ENCODE assay signal across 13 cellular contexts in the genomic region with DNA sequence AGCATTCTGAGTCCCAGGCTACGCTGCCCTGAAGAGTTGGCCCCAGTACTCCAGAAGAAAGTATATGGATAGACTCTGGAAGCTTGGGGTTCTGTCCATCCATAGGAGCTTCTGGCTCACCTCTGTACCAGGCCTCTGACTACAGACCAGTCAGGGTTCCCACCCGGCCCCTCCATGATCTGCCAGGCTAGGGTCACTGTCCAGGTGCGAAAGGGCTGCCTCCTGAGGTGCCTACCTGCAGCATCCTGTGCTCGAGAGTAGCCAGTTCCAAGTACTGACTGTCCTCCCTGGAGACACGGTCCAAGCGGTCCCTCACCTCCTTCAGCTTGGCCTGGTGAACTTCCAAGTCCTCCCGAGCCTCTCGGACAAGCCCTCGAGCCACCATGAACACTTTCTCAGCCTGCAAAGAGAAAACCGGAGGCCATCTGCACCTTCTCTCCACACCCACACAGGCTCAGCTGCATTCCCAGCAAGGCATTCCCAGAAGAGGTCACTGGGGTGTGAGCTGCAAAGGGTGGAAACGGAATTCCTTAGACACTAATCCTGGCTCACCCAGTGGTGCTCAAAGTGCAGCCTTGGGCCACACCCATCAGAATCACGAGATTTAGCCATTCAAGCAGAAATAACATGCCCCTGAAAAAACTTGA. TPM values are rescaled to one million over a fixed set of nuclear protein-coding genes. Genes with fewer than 3 reads are reported as not detected.
DNase-seq lines count a peak whose midpoint lies in the region; ATAC-seq and TF ChIP-seq lines count a peak whose summit lies in the region.
"Had no signal": no experiment of that assay in that cellular context is flagged by ENCODE, and none has a peak within 500 bp of the region (broad histone marks: within the 10 kb centered on the region; RNA-seq: fewer than 3 reads in every experiment).

No MANE protein-coding gene starts in this region.

- H3K9me3 Mint-ChIP-seq in Caco-2 (ENCODE audit: unreplicated experiment) (no peaks in the 10 kb centered on the region), progenitor cell of endocrine pancreas (ENCODE audit: low read depth) (no peaks in the 10 kb centered on the region)
- H3K9me3 Mint-ChIP-seq: stimulated activated naive CD8-positive, alpha-beta T cell treated with anti-CD3 and anti-CD28 coated beads, Interleukin-15, amount 100 ng/mL, for 72 hours had no signal

- TF ChIP-seq CTCF in Caco-2 (IDR thresholded peaks at IDR 0.05; ENCODE audit: insufficient read depth in 1 of 2, low read depth in 1 of 2, low read length in 1 of 2, severe bottlenecking in 1 of 2, unreplicated experiment in 1 of 2) (no peak), gastroesophageal sphincter (IDR thresholded peaks at IDR 0.05) (no peak), progenitor cell of endocrine pancreas (IDR thresholded peaks at IDR 0.05; ENCODE audit: unreplicated experiment) (no peak), ascending aorta (IDR thresholded peaks at IDR 0.05) (no peak)

- TSS peak; percentile 92 for BruUV-seq in Caco-2 (replicated peaks; lab: Mats Ljungman, UMichigan)

- H3K9me3 ChIP-seq in Caco-2 (no peaks in the 10 kb centered on the region), gastroesophageal sphincter (no peaks in the 10 kb centered on the region), ascending aorta (no peaks in the 10 kb centered on the region)

- intact Hi-C loops in Caco-2 (cut with micrococcal nuclease; ENCODE audit: unreplicated experiment), result no loop called here
- intact Hi-C loops in ascending aorta (cut with DNase I), result no loop called here

- H3K27me3 Mint-ChIP-seq in Caco-2 (ENCODE audit: insufficient read depth, unreplicated experiment) (no peaks in the 10 kb centered on the region), progenitor cell of endocrine pancreas (no peaks in the 10 kb centered on the region)

- H3K36me3 ChIP-seq in Caco-2 (ENCODE audit: control insufficient read depth, insufficient read depth, low read length) (peaks cover 4% of the 10 kb centered on the region; the same call in 1 of the 2 replicates), gastroesophageal sphincter (peaks cover 0 to 13% of the 10 kb centered on the region in 2 donors), ascending aorta (peaks cover 0 to 11% of the 10 kb centered on the region in 2 donors)

- peak overlapping the region; percentile 57 for H3K4me3 ChIP-seq in Caco-2 (ENCODE audit: low read depth, low read length)
- peak overlapping the region in 1 of 2 donors; percentile 15 for H3K4me3 ChIP-seq in gastroesophageal sphincter
- H3K4me3 ChIP-seq in ascending aorta, result no peak overlapping the region

- H3K27me3 ChIP-seq in Caco-2 (replicated peaks; ENCODE audit: control insufficient read depth, insufficient read depth, low read length) (no peaks in the 10 kb centered on the region), gastroesophageal sphincter (no peaks in the 10 kb centered on the region), ascending aorta (no peaks in the 10 kb centered on the region)

- TF ChIP-seq EP300 in gastroesophageal sphincter (IDR thresholded peaks at IDR 0.05), result no peak

- peak; percentile 43 for ATAC-seq in gastroesophageal sphincter
- ATAC-seq in GM19395 (IDR thresholded peaks at IDR 0.05; ENCODE audit: unreplicated experiment), result no peak
- ATAC-seq in GM19328 (IDR thresholded peaks at IDR 0.05; ENCODE audit: unreplicated experiment), result no peak
- ATAC-seq: stimulated activated naive CD8-positive, alpha-beta T cell treated with anti-CD3 and anti-CD28 coated beads, Interleukin-15, amount 100 ng/mL, for 72 hours had no signal

- TF ChIP-seq POLR2A in gastroesophageal sphincter (IDR thresholded peaks at IDR 0.05), result no peak

- peaks cover 57% of the 10 kb centered on the region for H3K4me1 ChIP-seq in Caco-2
- H3K4me1 ChIP-seq in gastroesophageal sphincter, result peaks cover 6 to 58% (median 28%) of the 10 kb centered on the region in 3 donors
- peaks cover 0 to 9% of the 10 kb centered on the region in 2 donors for H3K4me1 ChIP-seq in ascending aorta

- CTCF ChIA-PET in Caco-2 (lab: Charles Lee), result interaction anchor here (0.8 to 6.2 kb wide), 8 partner anchors 10 to 160 kb away, joined by 3 to 405 read pairs (median 4); a partner anchor contains a TSS

- POLR2A ChIA-PET in Caco-2 (lab: Charles Lee), result interaction anchor here (0.5 to 2.3 kb wide), 6 partner anchors 10 to 556 kb away, joined by 3 to 20 read pairs (median 6); a partner anchor contains a TSS

- H3K27ac Mint-ChIP-seq in Caco-2 (ENCODE audit: unreplicated experiment) (no peak overlapping the region), progenitor cell of endocrine pancreas (peak overlapping the region; percentile 19)
- H3K27ac Mint-ChIP-seq: stimulated activated naive CD8-positive, alpha-beta T cell treated with anti-CD3 and anti-CD28 coated beads, Interleukin-15, amount 100 ng/mL, for 72 hours had no signal

- H3K4me3 Mint-ChIP-seq in Caco-2 (ENCODE audit: unreplicated experiment) (peak overlapping the region; percentile 78), progenitor cell of endocrine pancreas (ENCODE audit: low read depth) (no peak overlapping the region)
- H3K4me3 Mint-ChIP-seq: stimulated activated naive CD8-positive, alpha-beta T cell treated with anti-CD3 and anti-CD28 coated beads, Interleukin-15, amount 100 ng/mL, for 72 hours had no signal

- WGBS in gastroesophageal sphincter (ENCODE audit: low coverage in 1 of 2), 2 donors, result 35 to 40% methylated on average over 1 to 9 of the region's 12 CpGs

- peak overlapping the region; percentile 69 to 99 (median 92) for H3K27ac ChIP-seq in gastroesophageal sphincter
- peak overlapping the region in 1 of 2 donors; percentile 62 for H3K27ac ChIP-seq in ascending aorta

- peak; percentile 88 to 93 for DNase-seq in Caco-2
- peak; percentile 50 for DNase-seq in SW480 (ENCODE audit: low spot score)
- no peak for DNase-seq in progenitor cell of endocrine pancreas (ENCODE audit: low spot score, unreplicated experiment)
- no peak for DNase-seq in ascending aorta (ENCODE audit: low spot score in 2 of 2)
- DNase-seq in DMS 273 (lab: John Stamatoyannopoulos, UW; ENCODE audit: unreplicated experiment), result no peak
- DNase-seq: central memory CD4-positive, alpha-beta T cell; NCI-H2081 treated with DMSO at 0.1 percent for 48 hours; SHP77; stimulated activated naive CD8-positive, alpha-beta T cell treated with anti-CD3 and anti-CD28 coated beads, Interleukin-15, amount 100 ng/mL, for 72 hours had no signal

- H3K4me1 Mint-ChIP-seq in Caco-2 (ENCODE audit: low read depth, unreplicated experiment) (peaks cover 34% of the 10 kb centered on the region), progenitor cell of endocrine pancreas (ENCODE audit: low read depth) (peaks cover 22% of the 10 kb centered on the region)

- peaks cover 51% of the 10 kb centered on the region for H3K36me3 Mint-ChIP-seq in Caco-2 (ENCODE audit: insufficient read depth, unreplicated experiment)
- H3K36me3 Mint-ChIP-seq in progenitor cell of endocrine pancreas (ENCODE audit: insufficient read depth), result peaks cover 3% of the 10 kb centered on the region
- H3K36me3 Mint-ChIP-seq: CD4-positive, CD25-positive, alpha-beta regulatory T cell had no signal

RNA-seq across cellular contexts. Expression of a gene that starts 3.7 kb away (rescaled TPM):
- total RNA-seq in Caco-2 (2022) (149 and 164 TPM in 2 replicates), gastroesophageal sphincter (100 to 1,000 TPM; 125 to 186 (median 147) TPM), progenitor cell of endocrine pancreas (535 and 543 TPM in 2 replicates), ascending aorta (160 TPM)

RNA-seq across cellular contexts. Expression of a gene that starts 6.3 kb away (rescaled TPM):
- total RNA-seq in Caco-2 (2022) (48.9 and 59.5 TPM in 2 replicates), gastroesophageal sphincter (10 to 100 TPM; 10.2 to 32.6 (median 26.3) TPM), progenitor cell of endocrine pancreas (11.4 and 13.2 TPM in 2 replicates), ascending aorta (19.3 TPM)

RNA-seq across cellular contexts. Expression of a gene that starts 6.5 kb away (rescaled TPM):
- total RNA-seq in Caco-2 (2022) (205 and 227 TPM in 2 replicates), gastroesophageal sphincter (100 to 1,000 TPM; 200 to 329 (median 260) TPM), progenitor cell of endocrine pancreas (236 and 253 TPM in 2 replicates), ascending aorta (142 TPM)

RNA-seq across cellular contexts. Expression of a gene that starts 12.9 kb away (rescaled TPM):
- total RNA-seq in Caco-2 (2022), result 14.4 and 15.9 TPM in 2 replicates
- total RNA-seq in gastroesophageal sphincter, result 1 to 10 TPM; 3.0 to 6.8 (median 5.2) TPM
- total RNA-seq in progenitor cell of endocrine pancreas, result 13.8 and 15.2 TPM in 2 replicates
- total RNA-seq in ascending aorta, result 9.0 TPM

Comparison
In these comparisons a context has a peak if more than half of its experiments do, and no peak if none do; other contexts are left out.
1. DNase-seq: peak in Caco-2 (2 of 2) and SW480 (single experiment); none in progenitor cell of endocrine pancreas (single experiment), ascending aorta (0 of 2) and DMS 273 (single experiment).